In the genomic region with DNA sequence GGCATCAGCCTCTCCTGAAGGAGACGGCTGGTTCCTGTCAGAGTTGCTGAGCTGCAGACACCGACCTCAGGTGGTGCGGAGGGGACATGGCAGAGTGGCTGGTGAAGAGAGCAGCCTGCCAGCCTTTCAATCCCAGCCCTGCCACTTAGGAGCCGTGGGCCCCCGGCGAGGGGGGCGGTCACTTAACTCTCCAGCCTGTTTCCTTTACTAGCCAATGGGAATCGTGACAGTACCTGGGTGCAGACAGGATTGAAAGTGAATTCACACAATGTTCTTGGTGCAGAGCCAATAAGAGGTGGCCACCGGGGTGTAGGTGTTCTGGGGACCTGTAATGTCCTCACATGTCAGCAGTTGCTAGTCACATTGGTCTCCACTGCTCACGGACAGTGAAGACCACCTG, we compare ENCODE assay signal across 2 cellular contexts.
TF ChIP-seq lines count a peak whose summit lies in the region.

No MANE protein-coding gene starts in this region.

TF ChIP-seq in GM23338, 12 proteins besides CTCF, POLR2A, EP300 and RAD21:
- no peak for TF ChIP-seq STAT1 (IDR thresholded peaks at IDR 0.05; ENCODE audit: unreplicated experiment)
- TF ChIP-seq JUNB (IDR thresholded peaks at IDR 0.05; ENCODE audit: unreplicated experiment), result no peak
- no peak for TF ChIP-seq POLR2AphosphoS5 (IDR thresholded peaks at IDR 0.05; ENCODE audit: low read depth)
- no peak for TF ChIP-seq CREB1 (CRISPR knock-in tag; IDR thresholded peaks at IDR 0.05; ENCODE audit: low read depth)

TF ChIP-seq in IMR-90, 13 proteins besides CTCF, POLR2A, EP300 and RAD21:
- TF ChIP-seq FOS (IDR thresholded peaks at IDR 0.05; ENCODE audit: low read depth, low read length) (no peak), MAZ (IDR thresholded peaks at IDR 0.05; ENCODE audit: borderline replicate concordance, low read depth, low read length) (no peak), CEBPB (IDR thresholded peaks at IDR 0.05; ENCODE audit: low read depth, low read length) (no peak), MXI1 (IDR thresholded peaks at IDR 0.05; ENCODE audit: borderline replicate concordance, low read depth, low read length) (no peak), SMC3 (IDR thresholded peaks at IDR 0.05; ENCODE audit: low read depth, low read length) (no peak)
- TF ChIP-seq, protein P1, sequence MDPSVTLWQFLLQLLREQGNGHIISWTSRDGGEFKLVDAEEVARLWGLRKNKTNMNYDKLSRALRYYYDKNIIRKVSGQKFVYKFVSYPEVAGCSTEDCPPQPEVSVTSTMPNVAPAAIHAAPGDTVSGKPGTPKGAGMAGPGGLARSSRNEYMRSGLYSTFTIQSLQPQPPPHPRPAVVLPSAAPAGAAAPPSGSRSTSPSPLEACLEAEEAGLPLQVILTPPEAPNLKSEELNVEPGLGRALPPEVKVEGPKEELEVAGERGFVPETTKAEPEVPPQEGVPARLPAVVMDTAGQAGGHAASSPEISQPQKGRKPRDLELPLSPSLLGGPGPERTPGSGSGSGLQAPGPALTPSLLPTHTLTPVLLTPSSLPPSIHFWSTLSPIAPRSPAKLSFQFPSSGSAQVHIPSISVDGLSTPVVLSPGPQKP (IDR thresholded peaks at IDR 0.05; ENCODE audit: borderline replicate concordance, low read depth, low read length), result no peak
